In genomic region chr18:62526098-62527025, GRCh38 we compare ENCODE assay signal across 1 cellular context.
A peak's percentile ranks its signal among the peaks of the same experiment; 100 is the strongest.
TF ChIP-seq lines count a peak whose summit lies in the region.

No MANE protein-coding gene starts in this region.

TF ChIP-seq in K562, 482 proteins besides CTCF, POLR2A, EP300 and RAD21 (continued from another document and continues in another):
- TF ChIP-seq, protein P1, sequence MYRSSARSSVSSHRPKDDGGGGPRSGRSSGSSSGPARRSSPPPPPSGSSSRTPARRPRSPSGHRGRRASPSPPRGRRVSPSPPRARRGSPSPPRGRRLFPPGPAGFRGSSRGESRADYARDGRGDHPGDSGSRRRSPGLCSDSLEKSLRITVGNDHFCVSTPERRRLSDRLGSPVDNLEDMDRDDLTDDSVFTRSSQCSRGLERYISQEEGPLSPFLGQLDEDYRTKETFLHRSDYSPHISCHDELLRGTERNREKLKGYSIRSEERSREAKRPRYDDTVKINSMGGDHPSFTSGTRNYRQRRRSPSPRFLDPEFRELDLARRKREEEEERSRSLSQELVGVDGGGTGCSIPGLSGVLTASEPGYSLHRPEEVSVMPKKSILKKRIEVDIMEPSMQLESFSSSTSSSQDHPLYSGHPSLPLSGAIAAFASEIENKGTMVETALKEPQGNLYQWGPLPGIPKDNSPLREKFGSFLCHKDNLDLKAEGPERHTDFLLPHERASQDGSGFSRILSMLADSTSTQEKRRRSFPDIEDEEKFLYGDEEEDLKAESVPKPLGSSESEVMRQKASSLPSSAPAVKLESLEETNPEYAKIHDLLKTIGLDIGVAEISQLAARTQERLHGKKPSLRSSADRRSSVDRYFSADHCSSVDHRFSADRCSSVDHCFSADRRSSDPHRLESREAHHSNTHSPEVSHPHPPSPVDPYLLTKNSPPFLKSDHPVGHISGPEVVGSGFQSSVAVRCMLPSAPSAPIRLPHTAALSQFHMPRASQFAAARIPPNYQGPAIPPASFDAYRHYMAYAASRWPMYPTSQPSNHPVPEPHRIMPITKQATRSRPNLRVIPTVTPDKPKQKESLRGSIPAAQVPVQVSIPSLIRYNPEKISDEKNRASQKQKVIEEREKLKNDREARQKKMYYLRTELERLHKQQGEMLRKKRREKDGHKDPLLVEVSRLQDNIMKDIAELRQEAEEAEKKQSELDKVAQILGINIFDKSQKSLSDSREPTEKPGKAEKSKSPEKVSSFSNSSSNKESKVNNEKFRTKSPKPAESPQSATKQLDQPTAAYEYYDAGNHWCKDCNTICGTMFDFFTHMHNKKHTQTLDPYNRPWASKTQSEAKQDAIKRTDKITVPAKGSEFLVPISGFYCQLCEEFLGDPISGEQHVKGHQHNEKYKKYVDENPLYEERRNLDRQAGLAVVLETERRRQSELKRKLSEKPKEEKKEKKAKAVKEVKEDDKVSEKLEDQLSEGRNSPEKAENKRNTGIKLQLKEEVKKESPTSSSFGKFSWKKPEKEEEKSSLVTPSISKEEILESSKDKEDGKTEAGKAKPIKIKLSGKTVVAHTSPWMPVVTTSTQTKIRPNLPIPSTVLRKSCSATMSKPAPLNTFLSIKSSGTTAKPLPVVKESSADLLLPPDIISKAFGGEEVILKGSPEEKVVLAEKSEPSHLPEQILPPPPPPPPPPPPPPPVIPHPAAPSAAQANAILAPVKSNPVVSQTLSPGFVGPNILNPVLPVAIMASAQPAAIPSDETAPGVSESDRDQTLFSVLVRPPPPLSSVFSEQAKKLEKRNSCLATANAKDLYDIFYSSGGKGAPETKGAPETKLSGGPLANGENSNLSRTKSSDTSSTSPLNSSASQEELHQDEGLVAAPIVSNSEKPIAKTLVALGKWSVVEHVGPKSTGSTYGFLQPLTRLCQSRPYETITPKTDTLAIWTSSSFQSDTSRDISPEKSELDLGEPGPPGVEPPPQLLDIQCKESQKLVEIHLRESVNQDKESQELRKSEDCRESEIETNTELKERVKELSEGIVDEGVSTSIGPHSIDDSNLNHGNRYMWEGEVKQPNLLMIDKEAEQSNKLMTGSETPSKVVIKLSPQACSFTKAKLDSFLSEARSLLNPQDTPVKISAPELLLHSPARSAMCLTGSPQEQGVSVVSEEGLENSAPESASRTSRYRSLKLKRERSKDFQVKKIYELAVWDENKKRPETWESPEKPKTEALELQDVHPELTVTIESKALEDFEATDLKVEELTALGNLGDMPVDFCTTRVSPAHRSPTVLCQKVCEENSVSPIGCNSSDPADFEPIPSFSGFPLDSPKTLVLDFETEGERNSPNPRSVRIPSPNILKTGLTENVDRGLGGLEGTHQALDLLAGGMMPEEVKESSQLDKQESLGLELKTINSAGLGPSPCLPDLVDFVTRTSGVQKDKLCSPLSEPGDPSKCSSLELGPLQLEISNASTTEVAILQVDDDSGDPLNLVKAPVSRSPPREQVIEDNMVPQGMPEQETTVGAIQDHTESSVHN (IDR thresholded peaks at IDR 0.05; ENCODE audit: borderline replicate concordance in 1 of 2, low read depth in 1 of 2), result peak in 1 of 2 experiments; percentile 75; a peak in 2 of 4 replicates
- TF ChIP-seq, protein P2, sequence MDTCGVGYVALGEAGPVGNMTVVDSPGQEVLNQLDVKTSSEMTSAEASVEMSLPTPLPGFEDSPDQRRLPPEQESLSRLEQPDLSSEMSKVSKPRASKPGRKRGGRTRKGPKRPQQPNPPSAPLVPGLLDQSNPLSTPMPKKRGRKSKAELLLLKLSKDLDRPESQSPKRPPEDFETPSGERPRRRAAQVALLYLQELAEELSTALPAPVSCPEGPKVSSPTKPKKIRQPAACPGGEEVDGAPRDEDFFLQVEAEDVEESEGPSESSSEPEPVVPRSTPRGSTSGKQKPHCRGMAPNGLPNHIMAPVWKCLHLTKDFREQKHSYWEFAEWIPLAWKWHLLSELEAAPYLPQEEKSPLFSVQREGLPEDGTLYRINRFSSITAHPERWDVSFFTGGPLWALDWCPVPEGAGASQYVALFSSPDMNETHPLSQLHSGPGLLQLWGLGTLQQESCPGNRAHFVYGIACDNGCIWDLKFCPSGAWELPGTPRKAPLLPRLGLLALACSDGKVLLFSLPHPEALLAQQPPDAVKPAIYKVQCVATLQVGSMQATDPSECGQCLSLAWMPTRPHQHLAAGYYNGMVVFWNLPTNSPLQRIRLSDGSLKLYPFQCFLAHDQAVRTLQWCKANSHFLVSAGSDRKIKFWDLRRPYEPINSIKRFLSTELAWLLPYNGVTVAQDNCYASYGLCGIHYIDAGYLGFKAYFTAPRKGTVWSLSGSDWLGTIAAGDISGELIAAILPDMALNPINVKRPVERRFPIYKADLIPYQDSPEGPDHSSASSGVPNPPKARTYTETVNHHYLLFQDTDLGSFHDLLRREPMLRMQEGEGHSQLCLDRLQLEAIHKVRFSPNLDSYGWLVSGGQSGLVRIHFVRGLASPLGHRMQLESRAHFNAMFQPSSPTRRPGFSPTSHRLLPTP (IDR thresholded peaks at IDR 0.05; ENCODE audit: borderline replicate concordance, extremely low read depth, insufficient read length), result no peak
- TF ChIP-seq PHB (CRISPR knock-in tag; IDR thresholded peaks at IDR 0.05), result no peak
- TF ChIP-seq ADNP (tag; IDR thresholded peaks at IDR 0.05), result no peak
- TF ChIP-seq NR3C1 (CRISPR knock-in tag; IDR thresholded peaks at IDR 0.05), result no peak
- TF ChIP-seq, protein P3, sequence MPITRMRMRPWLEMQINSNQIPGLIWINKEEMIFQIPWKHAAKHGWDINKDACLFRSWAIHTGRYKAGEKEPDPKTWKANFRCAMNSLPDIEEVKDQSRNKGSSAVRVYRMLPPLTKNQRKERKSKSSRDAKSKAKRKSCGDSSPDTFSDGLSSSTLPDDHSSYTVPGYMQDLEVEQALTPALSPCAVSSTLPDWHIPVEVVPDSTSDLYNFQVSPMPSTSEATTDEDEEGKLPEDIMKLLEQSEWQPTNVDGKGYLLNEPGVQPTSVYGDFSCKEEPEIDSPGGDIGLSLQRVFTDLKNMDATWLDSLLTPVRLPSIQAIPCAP (CRISPR knock-in tag; IDR thresholded peaks at IDR 0.05; ENCODE audit: borderline replicate concordance), result no peak
- TF ChIP-seq SREBF1 (IDR thresholded peaks at IDR 0.05; ENCODE audit: borderline replicate concordance, low read depth, low read length), result no peak
- no peak for TF ChIP-seq ATF4 (CRISPR knock-in tag; IDR thresholded peaks at IDR 0.05)
- no peak for TF ChIP-seq RBM17 (IDR thresholded peaks at IDR 0.05; ENCODE audit: borderline replicate concordance, low read depth, low read length)
- no peak for TF ChIP-seq ZNF75A (CRISPR knock-in tag; IDR thresholded peaks at IDR 0.05)
- TF ChIP-seq, protein P4, sequence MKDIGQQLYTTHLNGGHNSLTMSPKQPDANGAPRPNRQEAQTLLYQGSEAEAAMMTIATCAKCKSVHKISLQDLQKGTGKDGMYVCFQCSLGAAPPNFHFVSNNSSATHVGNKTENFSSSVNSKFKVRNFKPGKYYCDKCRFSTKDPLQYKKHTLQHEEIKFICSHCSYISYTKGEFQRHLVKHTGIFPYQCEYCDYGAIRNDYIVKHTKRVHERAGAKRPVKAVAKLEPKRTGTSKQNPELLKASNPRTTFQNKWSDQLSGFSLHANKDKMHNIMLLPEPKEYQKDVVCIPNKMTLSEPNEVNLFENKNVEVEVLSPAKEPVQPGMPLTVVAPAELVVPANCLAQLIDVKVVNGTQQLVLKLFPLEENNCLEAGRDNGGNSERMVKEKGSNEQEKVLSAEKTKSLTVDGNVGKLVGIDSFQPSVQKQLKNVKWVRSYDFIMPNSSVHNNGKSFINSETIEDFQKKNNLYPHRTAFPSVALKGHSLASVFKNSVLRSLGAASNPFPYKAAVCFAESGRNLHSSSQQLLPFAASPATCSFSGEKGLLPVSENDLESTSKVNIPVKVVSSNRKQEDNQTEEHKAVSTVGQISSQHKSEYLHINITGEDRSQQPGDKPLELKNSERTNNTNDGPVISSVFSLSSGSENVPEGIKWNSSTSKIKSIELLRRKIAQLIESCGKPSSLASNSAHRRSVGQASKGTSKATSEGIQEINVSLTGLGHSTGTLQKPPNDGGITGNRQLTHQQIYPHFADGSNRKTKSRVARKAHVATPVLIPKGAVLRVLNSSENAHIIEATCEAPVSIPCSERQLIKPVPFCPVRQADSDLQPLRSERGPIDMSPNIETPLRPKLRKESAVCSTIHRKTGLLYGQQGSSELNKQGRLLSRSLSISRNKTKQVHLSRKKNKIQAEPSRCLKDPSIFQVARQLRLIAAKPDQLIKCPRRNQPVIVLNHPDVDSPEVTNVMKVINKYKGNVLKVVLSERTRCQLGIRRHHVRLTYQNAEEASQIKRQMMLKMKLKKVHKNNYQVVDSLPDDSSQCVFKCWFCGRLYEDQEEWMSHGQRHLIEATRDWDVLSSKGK (CRISPR knock-in tag; IDR thresholded peaks at IDR 0.05), result no peak
- peak; percentile 59 for TF ChIP-seq SAP30 (IDR thresholded peaks at IDR 0.05; ENCODE audit: borderline replicate concordance, insufficient read depth, low read depth, low read length, poor library complexity, severe bottlenecking)
- no peak for TF ChIP-seq ARHGAP35 (IDR thresholded peaks at IDR 0.05; ENCODE audit: partially characterized antibody)
- no peak for TF ChIP-seq PHTF2 (CRISPR knock-in tag; IDR thresholded peaks at IDR 0.05)
- TF ChIP-seq KAT8 (IDR thresholded peaks at IDR 0.05; ENCODE audit: low read depth), result no peak
- no peak for TF ChIP-seq E2F3 (CRISPR knock-in tag; IDR thresholded peaks at IDR 0.05)
- no peak for TF ChIP-seq PCBP2 (IDR thresholded peaks at IDR 0.05; ENCODE audit: low read depth, low read length, poor library complexity, severe bottlenecking)
- TF ChIP-seq FOXJ3 (CRISPR knock-in tag; IDR thresholded peaks at IDR 0.05), result no peak
- TF ChIP-seq ZNF778 (CRISPR knock-in tag; IDR thresholded peaks at IDR 0.05), result no peak
- no peak for TF ChIP-seq GABPB1 (CRISPR knock-in tag; IDR thresholded peaks at IDR 0.05)
- peak; percentile 93 for TF ChIP-seq MYC (IDR thresholded peaks at IDR 0.05; ENCODE audit: low read depth, low read length)
- no peak for TF ChIP-seq MYC (CRISPR knock-in tag; IDR thresholded peaks at IDR 0.05; ENCODE audit: borderline replicate concordance, low read depth)
- no peak for TF ChIP-seq ZNF277 (CRISPR knock-in tag; IDR thresholded peaks at IDR 0.05; ENCODE audit: borderline replicate concordance)
- TF ChIP-seq, protein P5, sequence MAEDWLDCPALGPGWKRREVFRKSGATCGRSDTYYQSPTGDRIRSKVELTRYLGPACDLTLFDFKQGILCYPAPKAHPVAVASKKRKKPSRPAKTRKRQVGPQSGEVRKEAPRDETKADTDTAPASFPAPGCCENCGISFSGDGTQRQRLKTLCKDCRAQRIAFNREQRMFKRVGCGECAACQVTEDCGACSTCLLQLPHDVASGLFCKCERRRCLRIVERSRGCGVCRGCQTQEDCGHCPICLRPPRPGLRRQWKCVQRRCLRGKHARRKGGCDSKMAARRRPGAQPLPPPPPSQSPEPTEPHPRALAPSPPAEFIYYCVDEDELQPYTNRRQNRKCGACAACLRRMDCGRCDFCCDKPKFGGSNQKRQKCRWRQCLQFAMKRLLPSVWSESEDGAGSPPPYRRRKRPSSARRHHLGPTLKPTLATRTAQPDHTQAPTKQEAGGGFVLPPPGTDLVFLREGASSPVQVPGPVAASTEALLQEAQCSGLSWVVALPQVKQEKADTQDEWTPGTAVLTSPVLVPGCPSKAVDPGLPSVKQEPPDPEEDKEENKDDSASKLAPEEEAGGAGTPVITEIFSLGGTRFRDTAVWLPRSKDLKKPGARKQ (CRISPR knock-in tag; IDR thresholded peaks at IDR 0.05), result no peak
- no peak for TF ChIP-seq BRCA1 (IDR thresholded peaks at IDR 0.05)
- TF ChIP-seq BRCA1 (CRISPR knock-in tag; IDR thresholded peaks at IDR 0.05), result no peak
- no peak for TF ChIP-seq ZNF609 (CRISPR knock-in tag; IDR thresholded peaks at IDR 0.05; ENCODE audit: borderline replicate concordance)
- TF ChIP-seq ZKSCAN1 (IDR thresholded peaks at IDR 0.05; ENCODE audit: low read depth, low read length), result no peak
